25 cellular contexts compared by ENCODE assay signal in genomic region chr5:72569423-72569939, GRCh38.
"Had no signal": no experiment of that assay in that cellular context is flagged by ENCODE, and none has a peak within 500 bp of the region (broad histone marks: within the 10 kb centered on the region; RNA-seq: fewer than 3 reads in every experiment).

No MANE protein-coding gene starts in this region.

- H3K4me3 ChIP-seq: ascending aorta, body of pancreas, SK-N-MC had no signal

- H3K36me3 Mint-ChIP-seq: activated CD8-positive, alpha-beta memory T cell treated with anti-CD3 and anti-CD28 coated beads, Interleukin-2, amount 10 ng/mL, durations not matched to agents 7 days and 5 days; activated naive CD4-positive, alpha-beta T cell treated with anti-CD3 and anti-CD28 coated beads, Interleukin-2, amount 50 U/mL, for 24 hours; T-cell had no signal

- H3K9me3 Mint-ChIP-seq: activated B cell treated with CpG ODN at 0.5 μM for 24 hours; activated CD4-positive, alpha-beta T cell treated with anti-CD3 and anti-CD28 coated beads, Interleukin-2, amount 10 ng/mL, durations not matched to agents 24 days and 14 days; activated naive CD4-positive, alpha-beta T cell treated with anti-CD3 and anti-CD28 coated beads, Interleukin-2, amount 50 U/mL, for 24 hours; activated T-cell treated with anti-CD3 and anti-CD28 coated beads, Interleukin-2, amount 50 U/mL, for 24 hours; activated T-helper 1 cell treated with anti-CD3 and anti-CD28 coated beads, Interleukin-12 subunit alpha, Interleukin-12 subunit beta, Interleukin-2, Interleukin-4 antibody, amounts not matched to agents 30 ng/mL and 10 ng/mL and 1 ng/mL, durations not matched to agents 14 hours and 24 hours and 36 hours had no signal

- H3K27ac ChIP-seq: ascending aorta, body of pancreas, SK-N-MC had no signal

- H3K4me3 Mint-ChIP-seq: activated B cell treated with CpG ODN at 0.5 μM for 24 hours; activated CD4-positive, alpha-beta T cell treated with anti-CD3 and anti-CD28 coated beads, Interleukin-2, amount 10 ng/mL, durations not matched to agents 24 days and 14 days; activated CD8-positive, alpha-beta memory T cell treated with anti-CD3 and anti-CD28 coated beads, Interleukin-2, amount 10 ng/mL, durations not matched to agents 7 days and 5 days; activated naive CD4-positive, alpha-beta T cell treated with anti-CD3 and anti-CD28 coated beads, Interleukin-2, amount 50 U/mL, for 24 hours; activated T-cell treated with anti-CD3 and anti-CD28 coated beads, Interleukin-2, amount 50 U/mL, for 24 hours; activated T-helper 1 cell treated with anti-CD3 and anti-CD28 coated beads, Interleukin-12 subunit alpha, Interleukin-12 subunit beta, Interleukin-2, Interleukin-4 antibody, amounts not matched to agents 30 ng/mL and 10 ng/mL and 1 ng/mL, durations not matched to agents 14 hours and 24 hours and 36 hours; T-cell had no signal

- H3K4me1 ChIP-seq: ascending aorta, body of pancreas had no signal

- H3K36me3 ChIP-seq: ascending aorta had no signal

- FAIRE-seq: TTC549 had no signal

- H3K9me3 ChIP-seq: ascending aorta, body of pancreas had no signal

- DNase-seq: activated B cell treated with CpG ODN at 0.5 μM for 24 hours; activated CD4-positive, alpha-beta T cell treated with anti-CD3 and anti-CD28 coated beads for 1 hour; activated CD4-positive, alpha-beta T cell treated with anti-CD3 and anti-CD28 coated beads, Interleukin-2, amount 10 ng/mL, durations not matched to agents 24 days and 14 days; activated CD4-positive, alpha-beta T cell treated with anti-CD3 and anti-CD28 coated beads, Interleukin-2, amount 50 U/mL, for 48 hours; activated CD8-positive, alpha-beta memory T cell treated with anti-CD3 and anti-CD28 coated beads, Interleukin-2, amount 10 ng/mL, durations not matched to agents 7 days and 5 days; activated effector memory CD4-positive, alpha-beta T cell treated with Interleukin-2 at 50 U/mL for 16 hours; activated naive CD4-positive, alpha-beta T cell; activated T-cell treated with anti-CD3 and anti-CD28 coated beads, Interleukin-2, amount 50 U/mL, for 24 hours; body of pancreas; KG1; NCI-H1092; NCI-H1417; NCI-H1930; NCI-H2171; NCI-H226; NCI-H526 treated with DMSO at 0.1 percent for 48 hours; NCI-H82; T-cell; T-helper 2 cell; T1000 had no signal

- H3K27ac Mint-ChIP-seq: activated B cell treated with CpG ODN at 0.5 μM for 24 hours; activated CD4-positive, alpha-beta T cell treated with anti-CD3 and anti-CD28 coated beads, Interleukin-2, amount 10 ng/mL, durations not matched to agents 24 days and 14 days; activated CD8-positive, alpha-beta memory T cell treated with anti-CD3 and anti-CD28 coated beads, Interleukin-2, amount 10 ng/mL, durations not matched to agents 7 days and 5 days; activated naive CD4-positive, alpha-beta T cell treated with anti-CD3 and anti-CD28 coated beads, Interleukin-2, amount 50 U/mL, for 24 hours; activated T-cell treated with anti-CD3 and anti-CD28 coated beads, Interleukin-2, amount 50 U/mL, for 24 hours; activated T-helper 1 cell treated with anti-CD3 and anti-CD28 coated beads, Interleukin-12 subunit alpha, Interleukin-12 subunit beta, Interleukin-2, Interleukin-4 antibody, amounts not matched to agents 30 ng/mL and 10 ng/mL and 1 ng/mL, durations not matched to agents 14 hours and 24 hours and 36 hours; T-cell had no signal

- H3K4me1 Mint-ChIP-seq: activated B cell treated with CpG ODN at 0.5 μM for 24 hours; activated CD4-positive, alpha-beta T cell treated with anti-CD3 and anti-CD28 coated beads, Interleukin-2, amount 10 ng/mL, durations not matched to agents 24 days and 14 days; activated CD8-positive, alpha-beta memory T cell treated with anti-CD3 and anti-CD28 coated beads, Interleukin-2, amount 10 ng/mL, durations not matched to agents 7 days and 5 days; activated naive CD4-positive, alpha-beta T cell treated with anti-CD3 and anti-CD28 coated beads, Interleukin-2, amount 50 U/mL, for 24 hours; T-cell had no signal

- H3K27me3 ChIP-seq: ascending aorta, body of pancreas had no signal
